Comparison of ENCODE assay signal across 8 cellular contexts in genomic region chr11:66545701-66546367, GRCh38. TPM values are rescaled to one million over a fixed set of nuclear protein-coding genes. Genes with fewer than 3 reads are reported as not detected.
DNase-seq lines count a peak whose midpoint lies in the region; ATAC-seq and TF ChIP-seq lines count a peak whose summit lies in the region.

Gene ZDHHC24 (minus strand): TSS chr11:66546048. CDS start chr11:66546003, 45 bp downstream.

- H3K27me3 ChIP-seq in fibroblast of lung (ENCODE audit: control insufficient read depth, insufficient read depth, low read length): peaks cover 17% of the 10 kb centered on the region
- no peaks in the 10 kb centered on the region for H3K27me3 ChIP-seq in naive thymus-derived CD4-positive, alpha-beta T cell (ENCODE audit: control insufficient read depth in 2 of 2, insufficient read depth in 2 of 2, low read length in 2 of 2)

- H3K4me1 Mint-ChIP-seq in activated T-helper 1 cell treated with anti-CD3 and anti-CD28 coated beads, Interleukin-12 subunit alpha, Interleukin-12 subunit beta, Interleukin-2, Interleukin-4 antibody, amounts not matched to agents 30 ng/mL and 10 ng/mL and 1 ng/mL, durations not matched to agents 14 hours and 24 hours and 36 hours (ENCODE audit: low read depth): peaks cover 28% of the 10 kb centered on the region
- H3K4me1 Mint-ChIP-seq in naive thymus-derived CD4-positive, alpha-beta T cell: peaks cover 13 to 46% (median 33%) of the 10 kb centered on the region in 7 donors
- peaks cover 25 to 37% of the 10 kb centered on the region in 2 donors for H3K4me1 Mint-ChIP-seq in stimulated activated naive B cell treated with anti-CD40 and anti-IgM and Interleukin-4, amounts not matched to agents 10 μg/mL and 1 μg/mL and 100 μg/mL, for 72 hours

- CTCF ChIA-PET in naive thymus-derived CD4-positive, alpha-beta T cell (lab: Charles Lee): interaction anchor here (0.6 to 0.7 kb wide), 2 partner anchors 107 to 969 kb away, joined by 3 read pairs; no protein-coding TSS in a partner anchor

- peak within 1 kb of the TSS; percentile 51 for H2AFZ ChIP-seq in fibroblast of lung (ENCODE audit: low read length)

- intact Hi-C loops in activated T-helper 1 cell treated with anti-CD3 and anti-CD28 coated beads, Interleukin-12 subunit alpha, Interleukin-12 subunit beta, Interleukin-2, Interleukin-4 antibody, amounts not matched to agents 30 ng/mL and 10 ng/mL and 1 ng/mL, durations not matched to agents 14 hours and 24 hours and 36 hours (cut with micrococcal nuclease): loop anchor here (1.0 kb wide), 11 partner anchors 13 to 198 kb away; partner anchors contain the start of genes BBS1, CCDC87, CCS and CTSF
- intact Hi-C loops in naive thymus-derived CD4-positive, alpha-beta T cell (cut with micrococcal nuclease): loop anchor here (1.0 to 5.0 kb wide), 12 partner anchors 23 to 199 kb away; partner anchors contain the start of genes BBS1 (in 2 of the 2), DPP3 (in 2 of the 2), RBM14 (in 2 of the 2) and RBM4B (in 2 of the 2)

- peak within 1 kb of the TSS; percentile 78 for H3K9ac ChIP-seq in fibroblast of lung (ENCODE audit: insufficient read depth, low read length)

- peak within 1 kb of the TSS; percentile 47 for H3K27ac Mint-ChIP-seq in activated T-helper 1 cell treated with anti-CD3 and anti-CD28 coated beads, Interleukin-12 subunit alpha, Interleukin-12 subunit beta, Interleukin-2, Interleukin-4 antibody, amounts not matched to agents 30 ng/mL and 10 ng/mL and 1 ng/mL, durations not matched to agents 14 hours and 24 hours and 36 hours
- peak within 1 kb of the TSS; percentile 67 to 95 (median 89) for H3K27ac Mint-ChIP-seq in naive thymus-derived CD4-positive, alpha-beta T cell
- H3K27ac Mint-ChIP-seq in stimulated activated naive B cell treated with anti-CD40 and anti-IgM and Interleukin-4, amounts not matched to agents 10 μg/mL and 1 μg/mL and 100 μg/mL, for 72 hours: peak within 1 kb of the TSS; percentile 92

- TF ChIP-seq CTCF in fibroblast of lung (conservative IDR thresholded peaks at IDR 0.05 in 1 of 2, IDR thresholded peaks at IDR 0.05 in 1 of 2; ENCODE audit: low read depth in 1 of 2, low read length in 2 of 2): no peak

- H3K36me3 ChIP-seq in KOPT-K1 (ENCODE audit: insufficient read depth, low read length) (peaks cover 21% of the 10 kb centered on the region; the same call in 1 of the 2 replicates), fibroblast of lung (ENCODE audit: control insufficient read depth, insufficient read depth, low read length) (peaks cover 4% of the 10 kb centered on the region)
- H3K36me3 ChIP-seq in naive thymus-derived CD4-positive, alpha-beta T cell (ENCODE audit: control insufficient read depth in 2 of 3, insufficient read depth in 3 of 3, low read length in 3 of 3): peaks cover 0 to 22% (median 9%) of the 10 kb centered on the region in 3 experiments

- H3K36me3 Mint-ChIP-seq in activated T-helper 1 cell treated with anti-CD3 and anti-CD28 coated beads, Interleukin-12 subunit alpha, Interleukin-12 subunit beta, Interleukin-2, Interleukin-4 antibody, amounts not matched to agents 30 ng/mL and 10 ng/mL and 1 ng/mL, durations not matched to agents 14 hours and 24 hours and 36 hours (ENCODE audit: low read depth): peaks cover 20% of the 10 kb centered on the region
- peaks cover 0 to 12% (median 5%) of the 10 kb centered on the region in 5 donors for H3K36me3 Mint-ChIP-seq in naive thymus-derived CD4-positive, alpha-beta T cell
- H3K36me3 Mint-ChIP-seq in stimulated activated naive B cell treated with anti-CD40 and anti-IgM and Interleukin-4, amounts not matched to agents 10 μg/mL and 1 μg/mL and 100 μg/mL, for 72 hours: peaks cover 13 to 25% of the 10 kb centered on the region in 2 donors

- peaks cover 8% of the 10 kb centered on the region for H3K4me1 ChIP-seq in fibroblast of lung (ENCODE audit: control insufficient read depth, extremely low read depth, insufficient read depth, low read length)
- peaks cover 19 to 21% of the 10 kb centered on the region in 2 donors for H3K4me1 ChIP-seq in naive thymus-derived CD4-positive, alpha-beta T cell (ENCODE audit: control insufficient read depth in 2 of 2, insufficient read depth in 2 of 2, low read length in 2 of 2)

- no peaks in the 10 kb centered on the region for H3K79me2 ChIP-seq in fibroblast of lung (ENCODE audit: control insufficient read depth, insufficient read depth, low read length)

- peak within 1 kb of the TSS; percentile 93 for H3K4me2 ChIP-seq in fibroblast of lung (ENCODE audit: extremely low read depth, insufficient read depth, low read length)

- peak; percentile 85 for ATAC-seq in GM21786 (IDR thresholded peaks at IDR 0.05; ENCODE audit: unreplicated experiment)
- peak; percentile 86 for ATAC-seq in naive thymus-derived CD4-positive, alpha-beta T cell
- peak; percentile 90 to 92 for ATAC-seq in stimulated activated naive B cell treated with anti-CD40 and anti-IgM and Interleukin-4, amounts not matched to agents 10 μg/mL and 1 μg/mL and 100 μg/mL, for 72 hours (replicated peaks)

- peak within 1 kb of the TSS; percentile 75 for H3K27ac ChIP-seq in KOPT-K1 (ENCODE audit: low read depth, low read length, poor library complexity, severe bottlenecking)
- H3K27ac ChIP-seq in fibroblast of lung (ENCODE audit: insufficient read depth, low read length): peak within 1 kb of the TSS; percentile 46
- H3K27ac ChIP-seq in naive thymus-derived CD4-positive, alpha-beta T cell (ENCODE audit: low read depth, low read length): peak within 1 kb of the TSS; percentile 90

- no peaks in the 10 kb centered on the region for H4K20me1 ChIP-seq in fibroblast of lung (ENCODE audit: control insufficient read depth, extremely low read depth, insufficient read depth, low read length)

- H3K4me3 Mint-ChIP-seq in activated T-helper 1 cell treated with anti-CD3 and anti-CD28 coated beads, Interleukin-12 subunit alpha, Interleukin-12 subunit beta, Interleukin-2, Interleukin-4 antibody, amounts not matched to agents 30 ng/mL and 10 ng/mL and 1 ng/mL, durations not matched to agents 14 hours and 24 hours and 36 hours: peak within 1 kb of the TSS; percentile 88
- H3K4me3 Mint-ChIP-seq in naive thymus-derived CD4-positive, alpha-beta T cell: peak within 1 kb of the TSS; percentile 79 to 92 (median 88)
- H3K4me3 Mint-ChIP-seq in stimulated activated naive B cell treated with anti-CD40 and anti-IgM and Interleukin-4, amounts not matched to agents 10 μg/mL and 1 μg/mL and 100 μg/mL, for 72 hours: peak within 1 kb of the TSS; percentile 79 to 86

- DNase-seq in DMS79 (lab: John Stamatoyannopoulos, UW) (peak; percentile 83), RPMI7951 (ENCODE audit: low read depth) (peak; percentile 98), fibroblast of lung (ENCODE audit: low read depth in 2 of 2) (peak; percentile 97)
- peak; percentile 86 for DNase-seq in activated T-helper 1 cell treated with anti-CD3 and anti-CD28 coated beads, Interleukin-12 subunit alpha, Interleukin-12 subunit beta, Interleukin-2, Interleukin-4 antibody, amounts not matched to agents 30 ng/mL and 10 ng/mL and 1 ng/mL, durations not matched to agents 14 hours and 24 hours and 36 hours (ENCODE audit: low spot score)
- peak; percentile 60 to 94 (median 74) for DNase-seq in naive thymus-derived CD4-positive, alpha-beta T cell
- DNase-seq in stimulated activated naive B cell treated with anti-CD40 and anti-IgM and Interleukin-4, amounts not matched to agents 10 μg/mL and 1 μg/mL and 100 μg/mL, for 72 hours: peak; percentile 92

- no peaks in the 10 kb centered on the region for H3K9me3 Mint-ChIP-seq in activated T-helper 1 cell treated with anti-CD3 and anti-CD28 coated beads, Interleukin-12 subunit alpha, Interleukin-12 subunit beta, Interleukin-2, Interleukin-4 antibody, amounts not matched to agents 30 ng/mL and 10 ng/mL and 1 ng/mL, durations not matched to agents 14 hours and 24 hours and 36 hours
- peaks cover 0 to 1% (median 0%) of the 10 kb centered on the region in 11 donors for H3K9me3 Mint-ChIP-seq in naive thymus-derived CD4-positive, alpha-beta T cell
- no peaks in the 10 kb centered on the region for H3K9me3 Mint-ChIP-seq in stimulated activated naive B cell treated with anti-CD40 and anti-IgM and Interleukin-4, amounts not matched to agents 10 μg/mL and 1 μg/mL and 100 μg/mL, for 72 hours

- H3K4me3 ChIP-seq in fibroblast of lung (replicated peaks in 1 of 4; ENCODE audit: control extremely low read depth in 1 of 4, insufficient read depth in 1 of 4, low read depth in 3 of 4, low read length in 4 of 4): peak within 1 kb of the TSS; percentile 44 to 83 (median 70)
- peak within 1 kb of the TSS; percentile 78 for H3K4me3 ChIP-seq in naive thymus-derived CD4-positive, alpha-beta T cell (ENCODE audit: low read length)

- peaks cover 10% of the 10 kb centered on the region for H3K27me3 Mint-ChIP-seq in activated T-helper 1 cell treated with anti-CD3 and anti-CD28 coated beads, Interleukin-12 subunit alpha, Interleukin-12 subunit beta, Interleukin-2, Interleukin-4 antibody, amounts not matched to agents 30 ng/mL and 10 ng/mL and 1 ng/mL, durations not matched to agents 14 hours and 24 hours and 36 hours (ENCODE audit: insufficient read depth)
- peaks cover 0 to 16% (median 0%) of the 10 kb centered on the region in 5 donors for H3K27me3 Mint-ChIP-seq in naive thymus-derived CD4-positive, alpha-beta T cell
- no peaks in the 10 kb centered on the region for H3K27me3 Mint-ChIP-seq in stimulated activated naive B cell treated with anti-CD40 and anti-IgM and Interleukin-4, amounts not matched to agents 10 μg/mL and 1 μg/mL and 100 μg/mL, for 72 hours

- H3K9me3 ChIP-seq in KOPT-K1 (ENCODE audit: insufficient read depth, low read length, poor library complexity, severe bottlenecking): no peaks in the 10 kb centered on the region
- no peaks in the 10 kb centered on the region for H3K9me3 ChIP-seq in fibroblast of lung (ENCODE audit: control insufficient read depth, insufficient read depth, low read depth, low read length)
- H3K9me3 ChIP-seq in naive thymus-derived CD4-positive, alpha-beta T cell (ENCODE audit: control insufficient read depth in 2 of 3, low read length in 3 of 3): no peaks in the 10 kb centered on the region

- POLR2A ChIA-PET in naive thymus-derived CD4-positive, alpha-beta T cell (lab: Charles Lee): interaction anchor here (0.7 to 3.1 kb wide), 13 partner anchors 9 to 132 kb away, joined by 3 to 18 read pairs (median 5); partner anchors contain the start of genes CTSF, DPP3, MRPL11 and PELI3

RNA-seq across cellular contexts. Expression of gene ZDHHC24, which starts in this region (rescaled TPM):
- total RNA-seq in RPMI7951 (2014; rRNA removed; shearing (Covaris generic)): 7.2 and 10.9 TPM in 2 replicates
- total RNA-seq in activated T-helper 1 cell treated with anti-CD3 and anti-CD28 coated beads, Interleukin-12 subunit alpha, Interleukin-12 subunit beta, Interleukin-2, Interleukin-4 antibody, amounts not matched to agents 30 ng/mL and 10 ng/mL and 1 ng/mL, durations not matched to agents 14 hours and 24 hours and 36 hours: 14.6 and 15.6 TPM in 2 replicates
- 8.7 and 11.6 TPM in 2 replicates for total RNA-seq in fibroblast of lung
- polyA plus RNA-seq in fibroblast of lung: 5.1 and 6.0 TPM in 2 replicates
- polyA plus RNA-seq in fibroblast of lung (2012): 6.4 and 6.9 TPM in 2 replicates
- polyA minus RNA-seq in fibroblast of lung (ENCODE audit: low replicate concordance): 6.2 and 10.4 TPM in 2 replicates
- 10 to 100 TPM; 14.5 to 24.5 (median 19.2) TPM for total RNA-seq in naive thymus-derived CD4-positive, alpha-beta T cell
- polyA plus RNA-seq in naive thymus-derived CD4-positive, alpha-beta T cell: 10 to 100 TPM in 1 of 2 donors, 1 to 10 TPM in 1; 7.8 to 11.8 TPM

Comparison
In these comparisons a context has a peak if more than half of its experiments do, and no peak if none do; other contexts are left out.
1. Peak in every context shown above with its lines: DNase-seq, ATAC-seq, H3K4me3 ChIP-seq and H3K27ac ChIP-seq.